ENCODE assay signal across 8 cellular contexts in the genomic region with DNA sequence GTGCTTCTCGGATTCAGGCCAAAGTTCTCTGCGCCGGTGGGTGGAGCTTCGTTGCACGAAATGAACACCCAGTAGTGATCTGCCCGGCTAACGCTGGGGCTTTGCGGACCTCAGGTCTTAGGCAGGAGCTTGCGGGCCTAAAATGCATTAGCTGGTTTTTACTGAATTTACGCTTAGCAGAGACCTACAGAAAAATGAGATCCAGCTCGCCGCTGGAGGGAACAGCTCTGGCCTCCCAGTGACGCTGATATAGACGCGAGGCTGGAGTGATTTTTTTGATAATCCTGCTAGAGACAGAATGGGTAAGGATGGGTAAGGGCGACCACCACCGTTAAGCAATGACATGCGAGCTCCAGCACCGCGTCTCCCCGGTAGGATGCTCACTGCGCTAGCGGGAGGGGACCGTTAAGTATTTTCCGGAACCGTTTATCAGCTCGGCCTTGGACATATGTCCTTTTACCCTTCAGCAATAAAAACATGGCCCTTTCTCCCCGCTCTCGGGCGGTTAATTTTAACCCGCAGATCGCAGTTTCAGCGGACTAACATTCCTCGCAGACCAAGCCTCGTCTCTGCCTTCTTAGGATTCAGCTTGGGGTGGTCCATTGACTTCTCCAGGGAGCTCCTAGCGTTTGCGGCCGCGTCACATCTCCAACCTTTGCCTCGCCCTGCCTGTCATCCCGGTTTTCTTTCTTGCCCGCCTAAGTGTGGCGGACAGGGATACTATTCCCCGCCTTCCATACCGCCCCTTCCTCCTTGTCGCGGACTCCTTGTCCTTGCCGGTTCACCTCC.
A peak's percentile ranks its signal among the peaks of the same experiment; 100 is the strongest.
DNase-seq lines count a peak whose midpoint lies in the region; ATAC-seq and TF ChIP-seq lines count a peak whose summit lies in the region.

No MANE protein-coding gene starts in this region.

- H3K4me3 Mint-ChIP-seq in activated T-helper 17 cell treated with anti-CD3 and anti-CD28 coated beads, Interleukin-2, amount 50 U/mL, for 72 hours = peak overlapping the region; percentile 3

- DNase-seq in A673 (ENCODE audit: low spot score) = peak; percentile 47
- DNase-seq in iPS-NIHi11 (ENCODE audit: low spot score) = peak; percentile 65
- DNase-seq in thoracic aorta (ENCODE audit: low spot score) = no peak
- no peak for DNase-seq in NCI-H1048 (lab: John Stamatoyannopoulos, UW)
- DNase-seq in left lung = no peak
- no peak for DNase-seq in activated gamma-delta T cell (lab: John Stamatoyannopoulos, UW)

- H3K9me3 Mint-ChIP-seq in activated T-helper 17 cell treated with anti-CD3 and anti-CD28 coated beads, Interleukin-2, amount 50 U/mL, for 72 hours = peaks cover 11% of the 10 kb centered on the region

- H3K27ac ChIP-seq in A673 (ENCODE audit: low read depth, low read length, poor library complexity, severe bottlenecking) = no peak overlapping the region
- peak overlapping the region; percentile 35 for H3K27ac ChIP-seq in HEK293 (ENCODE audit: extremely low read depth, low read depth, low read length)
- no peak overlapping the region for H3K27ac ChIP-seq in thoracic aorta
- no peak overlapping the region for H3K27ac ChIP-seq in left lung

- no peak for ATAC-seq in activated T-helper 17 cell treated with anti-CD3 and anti-CD28 coated beads, Interleukin-2, amount 50 U/mL, for 72 hours (replicated peaks)
- ATAC-seq in thoracic aorta (ENCODE audit: insufficient number of reproducible peaks, low FRiP score, low read depth) = no peak
- ATAC-seq in left lung = no peak

- peaks cover 77% of the 10 kb centered on the region for H3K27me3 Mint-ChIP-seq in activated T-helper 17 cell treated with anti-CD3 and anti-CD28 coated beads, Interleukin-2, amount 50 U/mL, for 72 hours

- peak overlapping the region; percentile 51 for H3K4me3 ChIP-seq in A673 (ENCODE audit: low read depth, low read length, poor library complexity, severe bottlenecking)
- H3K4me3 ChIP-seq in HEK293 (ENCODE audit: low read depth, low read length) = peak overlapping the region; percentile 47
- peak overlapping the region; percentile 42 for H3K4me3 ChIP-seq in thoracic aorta
- H3K4me3 ChIP-seq in left lung = no peak overlapping the region

- TF ChIP-seq CTCF in A673 (conservative IDR thresholded peaks at IDR 0.05; ENCODE audit: low read depth, low read length) (no peak), HEK293 (tag by site-specific recombination; IDR thresholded peaks at IDR 0.05) (no peak), thoracic aorta (IDR thresholded peaks at IDR 0.05) (no peak), left lung (IDR thresholded peaks at IDR 0.05) (no peak)

- H3K27ac Mint-ChIP-seq in activated T-helper 17 cell treated with anti-CD3 and anti-CD28 coated beads, Interleukin-2, amount 50 U/mL, for 72 hours = no peak overlapping the region

- H3K27me3 ChIP-seq in A673 (replicated peaks; ENCODE audit: insufficient read depth, low read depth, low read length, poor library complexity) (peaks cover 6% of the 10 kb centered on the region), thoracic aorta (replicated peaks; ENCODE audit: insufficient read depth) (no peaks in the 10 kb centered on the region), left lung (peaks cover 45 to 86% of the 10 kb centered on the region in 2 donors)

- H3K9me3 ChIP-seq in A673 (ENCODE audit: low read depth, low read length, poor library complexity, severe bottlenecking) = no peaks in the 10 kb centered on the region
- H3K9me3 ChIP-seq in HEK293 (ENCODE audit: control insufficient read depth, insufficient read depth, low read depth, low read length) = no peaks in the 10 kb centered on the region
- no peaks in the 10 kb centered on the region for H3K9me3 ChIP-seq in thoracic aorta
- peaks cover 0 to 5% of the 10 kb centered on the region in 2 donors for H3K9me3 ChIP-seq in left lung

- H3K4me1 ChIP-seq in A673 (ENCODE audit: insufficient read depth, low read length, poor library complexity, severe bottlenecking) = peaks cover 5% of the 10 kb centered on the region
- H3K4me1 ChIP-seq in HEK293 (ENCODE audit: control insufficient read depth, insufficient read depth, low read length) = no peaks in the 10 kb centered on the region
- H3K4me1 ChIP-seq in thoracic aorta (ENCODE audit: control insufficient read depth in 1 of 2, low read depth in 2 of 2) = peaks cover 0 to 6% of the 10 kb centered on the region in 2 donors
- H3K4me1 ChIP-seq in left lung = no peaks in the 10 kb centered on the region

- H3K4me1 Mint-ChIP-seq in activated T-helper 17 cell treated with anti-CD3 and anti-CD28 coated beads, Interleukin-2, amount 50 U/mL, for 72 hours = peaks cover 4% of the 10 kb centered on the region

- BruUV-seq in A673 (replicated peaks; lab: Mats Ljungman, UMichigan) = no TSS peak

- CTCF ChIA-PET in A673 (lab: Charles Lee) (no interaction called here), HEK293 (lab: Yijun Ruan, JAX) (interaction anchor here (0.6 to 1.5 kb wide), 8 partner anchors 11 to 699 kb away, joined by 3 to 5 read pairs (median 4); no protein-coding TSS in a partner anchor)

- H3K36me3 ChIP-seq in A673 (ENCODE audit: insufficient read depth, low read length, poor library complexity, severe bottlenecking) = no peaks in the 10 kb centered on the region
- H3K36me3 ChIP-seq in HEK293 (ENCODE audit: control insufficient read depth in 2 of 2, insufficient read depth in 1 of 2, low read length in 2 of 2) = no peaks in the 10 kb centered on the region
- H3K36me3 ChIP-seq in thoracic aorta = no peaks in the 10 kb centered on the region
- H3K36me3 ChIP-seq in left lung = no peaks in the 10 kb centered on the region

- no peaks in the 10 kb centered on the region for H3K36me3 Mint-ChIP-seq in activated T-helper 17 cell treated with anti-CD3 and anti-CD28 coated beads, Interleukin-2, amount 50 U/mL, for 72 hours (ENCODE audit: low read depth)

- intact Hi-C loops in A673 (cut with micrococcal nuclease; ENCODE audit: unreplicated experiment) = no loop called here
- intact Hi-C loops in left lung (cut with DNase I) = no loop called here

- POLR2A ChIA-PET in A673 (lab: Charles Lee; ENCODE audit: low non-redundant PET) = interaction anchor here (0.5 to 0.6 kb wide), 2 partner anchors 453 to 1471 kb away, joined by 3 to 5 read pairs; no protein-coding TSS in a partner anchor
- POLR2A ChIA-PET in HEK293 (lab: Yijun Ruan, JAX) = interaction anchor here (0.7 to 2.0 kb wide), 12 partner anchors 9 to 1043 kb away, joined by 3 to 12 read pairs (median 4); a partner anchor contains a TSS

TF ChIP-seq in HEK293, 187 proteins besides CTCF, POLR2A, EP300 and RAD21 (continues in another document):
- TF ChIP-seq, protein P1, sequence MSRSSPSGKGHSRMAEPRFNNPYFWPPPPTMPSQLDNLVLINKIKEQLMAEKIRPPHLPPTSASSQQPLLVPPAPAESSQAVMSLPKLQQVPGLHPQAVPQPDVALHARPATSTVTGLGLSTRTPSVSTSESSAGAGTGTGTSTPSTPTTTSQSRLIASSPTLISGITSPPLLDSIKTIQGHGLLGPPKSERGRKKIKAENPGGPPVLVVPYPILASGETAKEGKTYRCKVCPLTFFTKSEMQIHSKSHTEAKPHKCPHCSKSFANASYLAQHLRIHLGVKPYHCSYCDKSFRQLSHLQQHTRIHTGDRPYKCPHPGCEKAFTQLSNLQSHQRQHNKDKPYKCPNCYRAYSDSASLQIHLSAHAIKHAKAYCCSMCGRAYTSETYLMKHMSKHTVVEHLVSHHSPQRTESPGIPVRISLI (tag by site-specific recombination; IDR thresholded peaks at IDR 0.05) = no peak
- TF ChIP-seq OVOL3 (tag by site-specific recombination; IDR thresholded peaks at IDR 0.05) = peak; percentile 49; the same call in 1 of the 2 replicates
- peak; percentile 9; the same call in 1 of the 2 replicates for TF ChIP-seq ZNF629 (tag by site-specific recombination; IDR thresholded peaks at IDR 0.05)
- peak; percentile 62 for TF ChIP-seq ZXDB (tag by site-specific recombination; IDR thresholded peaks at IDR 0.05)
- peak; percentile 56; the same call in 1 of the 2 replicates for TF ChIP-seq ZNF501 (tag by site-specific recombination; IDR thresholded peaks at IDR 0.05)
- peak; percentile 29; the same call in 1 of the 2 replicates for TF ChIP-seq TRIM28 (IDR thresholded peaks at IDR 0.05; ENCODE audit: borderline replicate concordance, low read length)
- TF ChIP-seq, protein P2, sequence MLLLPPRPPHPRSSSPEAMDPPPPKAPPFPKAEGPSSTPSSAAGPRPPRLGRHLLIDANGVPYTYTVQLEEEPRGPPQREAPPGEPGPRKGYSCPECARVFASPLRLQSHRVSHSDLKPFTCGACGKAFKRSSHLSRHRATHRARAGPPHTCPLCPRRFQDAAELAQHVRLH (tag by site-specific recombination; IDR thresholded peaks at IDR 0.05) = 0 out of 2 replicates have a peak, but pooled peaks have one; percentile 9
- peak; percentile 47 for TF ChIP-seq ZBTB20 (tag by site-specific recombination; IDR thresholded peaks at IDR 0.05)
- TF ChIP-seq, protein P3, sequence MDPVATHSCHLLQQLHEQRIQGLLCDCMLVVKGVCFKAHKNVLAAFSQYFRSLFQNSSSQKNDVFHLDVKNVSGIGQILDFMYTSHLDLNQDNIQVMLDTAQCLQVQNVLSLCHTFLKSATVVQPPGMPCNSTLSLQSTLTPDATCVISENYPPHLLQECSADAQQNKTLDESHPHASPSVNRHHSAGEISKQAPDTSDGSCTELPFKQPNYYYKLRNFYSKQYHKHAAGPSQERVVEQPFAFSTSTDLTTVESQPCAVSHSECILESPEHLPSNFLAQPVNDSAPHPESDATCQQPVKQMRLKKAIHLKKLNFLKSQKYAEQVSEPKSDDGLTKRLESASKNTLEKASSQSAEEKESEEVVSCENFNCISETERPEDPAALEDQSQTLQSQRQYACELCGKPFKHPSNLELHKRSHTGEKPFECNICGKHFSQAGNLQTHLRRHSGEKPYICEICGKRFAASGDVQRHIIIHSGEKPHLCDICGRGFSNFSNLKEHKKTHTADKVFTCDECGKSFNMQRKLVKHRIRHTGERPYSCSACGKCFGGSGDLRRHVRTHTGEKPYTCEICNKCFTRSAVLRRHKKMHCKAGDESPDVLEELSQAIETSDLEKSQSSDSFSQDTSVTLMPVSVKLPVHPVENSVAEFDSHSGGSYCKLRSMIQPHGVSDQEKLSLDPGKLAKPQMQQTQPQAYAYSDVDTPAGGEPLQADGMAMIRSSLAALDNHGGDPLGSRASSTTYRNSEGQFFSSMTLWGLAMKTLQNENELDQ (tag by site-specific recombination; IDR thresholded peaks at IDR 0.05; ENCODE audit: low read depth) = no peak
- no peak for TF ChIP-seq HOXA7 (CRISPR knock-in tag; IDR thresholded peaks at IDR 0.05; ENCODE audit: borderline replicate concordance)
- TF ChIP-seq, protein P4, sequence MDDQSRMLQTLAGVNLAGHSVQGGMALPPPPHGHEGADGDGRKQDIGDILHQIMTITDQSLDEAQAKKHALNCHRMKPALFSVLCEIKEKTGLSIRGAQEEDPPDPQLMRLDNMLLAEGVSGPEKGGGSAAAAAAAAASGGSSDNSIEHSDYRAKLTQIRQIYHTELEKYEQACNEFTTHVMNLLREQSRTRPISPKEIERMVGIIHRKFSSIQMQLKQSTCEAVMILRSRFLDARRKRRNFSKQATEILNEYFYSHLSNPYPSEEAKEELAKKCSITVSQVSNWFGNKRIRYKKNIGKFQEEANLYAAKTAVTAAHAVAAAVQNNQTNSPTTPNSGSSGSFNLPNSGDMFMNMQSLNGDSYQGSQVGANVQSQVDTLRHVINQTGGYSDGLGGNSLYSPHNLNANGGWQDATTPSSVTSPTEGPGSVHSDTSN (CRISPR knock-in tag; IDR thresholded peaks at IDR 0.05) = 0 out of 2 replicates have a peak, but pooled peaks have one; percentile 36

Comparison
In these comparisons a context has a peak if more than half of its experiments do, and no peak if none do; other contexts are left out.
1. DNase-seq: peak in A673 (single experiment) and iPS-NIHi11 (single experiment); none in thoracic aorta (single experiment), NCI-H1048 (single experiment), left lung (0 of 2) and activated gamma-delta T cell (single experiment).
2. H3K4me3 ChIP-seq: peak in A673 (single experiment), HEK293 (single experiment) and thoracic aorta (single experiment); none in left lung (0 of 2).